In the genomic region with DNA sequence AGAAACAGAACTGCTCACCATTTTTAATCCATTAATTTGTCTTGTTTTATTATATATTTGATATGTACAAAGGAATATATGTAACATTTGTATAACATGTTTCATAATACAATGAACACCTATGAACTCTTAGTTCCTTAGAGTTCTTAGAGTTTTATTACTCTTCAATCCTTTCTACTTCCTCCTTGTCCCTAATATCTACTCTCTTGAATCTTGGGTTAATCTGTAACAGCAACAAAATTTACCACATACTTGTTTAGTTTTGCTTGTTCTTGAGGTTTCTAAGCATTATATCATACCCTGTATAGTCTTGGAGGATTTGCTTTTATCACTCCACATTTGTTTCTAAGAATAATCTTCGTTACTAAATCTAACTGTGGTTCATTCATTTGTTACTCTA, we compare ENCODE assay signal across 8 cellular contexts.
DNase-seq lines count a peak whose midpoint lies in the region; ATAC-seq and TF ChIP-seq lines count a peak whose summit lies in the region.

No MANE protein-coding gene starts in this region.

- H2AFZ ChIP-seq in OCI-LY7 (ENCODE audit: low read length) = no peak overlapping the region

- CTCF ChIA-PET in CD4-positive, alpha-beta T cell (lab: Charles Lee) = interaction anchor here (1.8 to 2.4 kb wide), 2 partner anchors 12 to 152 kb away, joined by 5 to 7 read pairs; partner anchors contain the start of gene PDS5B
- CTCF ChIA-PET in OCI-LY7 (lab: Charles Lee; ENCODE audit: unreplicated experiment) = no interaction called here
- CTCF ChIA-PET in RWPE1 (lab: Yijun Ruan, JAX) = interaction anchor here (0.6 kb wide), 2 partner anchors 29 to 801 kb away, joined by 3 read pairs; no protein-coding TSS in a partner anchor

- no TSS peak for BruUV-seq in OCI-LY7 (replicated peaks; lab: Mats Ljungman, UMichigan)

- H3K36me3 Mint-ChIP-seq in CD4-positive, alpha-beta T cell (ENCODE audit: low read depth) = peaks cover 44% of the 10 kb centered on the region

- no peaks in the 10 kb centered on the region for H3K9me3 Mint-ChIP-seq in CD4-positive, alpha-beta T cell

- ATAC-seq in CD4-positive, alpha-beta T cell (ENCODE audit: poor library complexity) = no peak
- ATAC-seq in GM21360 (IDR thresholded peaks at IDR 0.05; ENCODE audit: unreplicated experiment) (peak; percentile 17), left lung (peak; percentile 48), GM19324 (IDR thresholded peaks at IDR 0.05; ENCODE audit: low FRiP score, unreplicated experiment) (no peak), GM19328 (IDR thresholded peaks at IDR 0.05; ENCODE audit: unreplicated experiment) (no peak)

- POLR2A ChIA-PET in CD4-positive, alpha-beta T cell (lab: Charles Lee) = interaction anchor here (0.7 to 1.6 kb wide), 8 partner anchors 10 to 805 kb away, joined by 3 to 7 read pairs (median 4); partner anchors contain the start of genes N4BP2L2 and PDS5B
- POLR2A ChIA-PET in OCI-LY7 (lab: Charles Lee) = interaction anchor here (0.7 kb wide), 1 partner anchor 178 kb away, joined by 3 read pairs; no protein-coding TSS in a partner anchor
- POLR2A ChIA-PET in RWPE1 (lab: Yijun Ruan, JAX; ENCODE audit: low non-redundant PET) = no interaction called here

- no peaks in the 10 kb centered on the region; the same call in 1 of the 2 replicates for H4K20me1 ChIP-seq in OCI-LY7 (ENCODE audit: insufficient read depth, low read length)

- H3K27me3 Mint-ChIP-seq in CD4-positive, alpha-beta T cell = no peaks in the 10 kb centered on the region

- TF ChIP-seq CTCF in CD4-positive, alpha-beta T cell (IDR thresholded peaks at IDR 0.05) = no peak
- TF ChIP-seq CTCF in OCI-LY7 (conservative IDR thresholded peaks at IDR 0.05; ENCODE audit: low read length) (no peak), left lung (IDR thresholded peaks at IDR 0.05) (no peak), RWPE1 (conservative IDR thresholded peaks at IDR 0.05; ENCODE audit: low read depth) (no peak)

- peak overlapping the region; percentile 54; the same call in 1 of the 2 replicates for H3K4me2 ChIP-seq in OCI-LY7 (ENCODE audit: low read length)

- peak overlapping the region; percentile 90 for H3K4me3 Mint-ChIP-seq in CD4-positive, alpha-beta T cell

- no peak overlapping the region for H3K4me3 ChIP-seq in OCI-LY7 (ENCODE audit: low read depth, low read length, poor library complexity, severe bottlenecking)
- H3K4me3 ChIP-seq in left lung = peak overlapping the region in 1 of 2 donors; percentile 14

- H3K9me3 ChIP-seq in CD4-positive, alpha-beta T cell (ENCODE audit: control insufficient read depth, low read length) = no peaks in the 10 kb centered on the region
- no peaks in the 10 kb centered on the region for H3K9me3 ChIP-seq in OCI-LY7 (ENCODE audit: low read length)
- no peaks in the 10 kb centered on the region for H3K9me3 ChIP-seq in left lung

- H3K27ac Mint-ChIP-seq in CD4-positive, alpha-beta T cell = peak overlapping the region; percentile 97

- peak overlapping the region; percentile 50 for H3K27ac ChIP-seq in CD4-positive, alpha-beta T cell (ENCODE audit: low read depth, low read length)
- no peak overlapping the region for H3K27ac ChIP-seq in OCI-LY7 (ENCODE audit: low read depth, low read length, poor library complexity, severe bottlenecking)
- peak overlapping the region; percentile 70 to 84 for H3K27ac ChIP-seq in left lung
- no peak overlapping the region for H3K27ac ChIP-seq in RWPE1

- DNase-seq in CD4-positive, alpha-beta T cell = no peak
- DNase-seq in OCI-LY7 (ENCODE audit: low spot score) (no peak), left lung (no peak), RWPE1 (ENCODE audit: low spot score) (no peak), DMS114 treated with DMSO at 0.1 percent for 48 hours (lab: John Stamatoyannopoulos, UW; ENCODE audit: unreplicated experiment) (no peak)

- H3K79me2 ChIP-seq in OCI-LY7 (ENCODE audit: insufficient read depth, low read depth, low read length) = no peaks in the 10 kb centered on the region

- peaks cover 35% of the 10 kb centered on the region for H3K4me1 Mint-ChIP-seq in CD4-positive, alpha-beta T cell (ENCODE audit: low read depth)

- intact Hi-C loops in CD4-positive, alpha-beta T cell (cut with DNase I, micrococcal nuclease) = loop anchor here in 1 of 2 experiments (1.0 kb wide), 1 partner anchor 805 kb away; no protein-coding TSS in a partner anchor
- intact Hi-C loops in OCI-LY7 (cut with micrococcal nuclease; ENCODE audit: unreplicated experiment) = no loop called here
- intact Hi-C loops in left lung (cut with DNase I) = no loop called here

- H3K27me3 ChIP-seq in CD4-positive, alpha-beta T cell (ENCODE audit: control insufficient read depth, insufficient read depth, low read length) = no peaks in the 10 kb centered on the region
- no peaks in the 10 kb centered on the region for H3K27me3 ChIP-seq in left lung

- H3K4me1 ChIP-seq in OCI-LY7 (ENCODE audit: insufficient read depth, low read length, poor library complexity, severe bottlenecking) = peaks cover 14% of the 10 kb centered on the region
- H3K4me1 ChIP-seq in left lung = peaks cover 0 to 17% of the 10 kb centered on the region in 2 donors

- no peaks in the 10 kb centered on the region for H3K9me2 ChIP-seq in OCI-LY7 (ENCODE audit: insufficient read depth, low read length)

- H3K36me3 ChIP-seq in OCI-LY7 (ENCODE audit: insufficient read depth, low read length) (peaks cover 64% of the 10 kb centered on the region), left lung (no peaks in the 10 kb centered on the region)

Comparison
In these comparisons a context has a peak if more than half of its experiments do, and no peak if none do; other contexts are left out.
1. ATAC-seq: peak in GM21360 (single experiment) and left lung (single experiment); none in CD4-positive, alpha-beta T cell (single experiment), GM19324 (single experiment) and GM19328 (single experiment).
2. H3K27ac ChIP-seq: peak in CD4-positive, alpha-beta T cell (single experiment) and left lung (2 of 2); none in OCI-LY7 (single experiment) and RWPE1 (single experiment).